Comparison of ENCODE assay signal across 16 cellular contexts in genomic region chr17:38712593-38712992, GRCh38. TPM values are rescaled to one million over a fixed set of nuclear protein-coding genes. Genes with fewer than 3 reads are reported as not detected.
"Had no signal": no experiment of that assay in that cellular context is flagged by ENCODE, and none has a peak within 500 bp of the region (broad histone marks: within the 10 kb centered on the region; RNA-seq: fewer than 3 reads in every experiment).

No MANE protein-coding gene starts in this region.

- H3K4me3 ChIP-seq: cardiac muscle cell, esophagus muscularis mucosa, prostate gland, stomach, thoracic aorta had no signal

- H3K27ac ChIP-seq: cardiac muscle cell, esophagus muscularis mucosa, prostate gland, stomach, thoracic aorta had no signal

- H3K27me3 Mint-ChIP-seq: activated CD8-positive, alpha-beta memory T cell treated with anti-CD3 and anti-CD28 coated beads, Interleukin-2, amount 10 ng/mL, durations not matched to agents 7 days and 5 days; naive thymus-derived CD4-positive, alpha-beta T cell had no signal

- H3K9me3 Mint-ChIP-seq: naive thymus-derived CD4-positive, alpha-beta T cell; T-helper 2 cell treated with Interferon-gamma antibody and Interleukin-4, amounts not matched to agents 5 μg/mL and 100 μg/mL, for 36 hours had no signal

- DNase-seq: activated CD4-positive, alpha-beta T cell treated with anti-CD3 and anti-CD28 coated beads for 1 hour; activated CD8-positive, alpha-beta memory T cell treated with anti-CD3 and anti-CD28 coated beads, Interleukin-2, amount 10 ng/mL, durations not matched to agents 7 days and 5 days; activated T-cell treated with anti-CD3 and anti-CD28 coated beads, Interleukin-2, amount 50 U/mL, for 48 hours; glutamatergic neuron; left colon; mammary epithelial cell; naive thymus-derived CD4-positive, alpha-beta T cell; nucleus accumbens; stimulated activated CD4-positive, alpha-beta T cell treated with anti-CD3 and anti-CD28 coated beads, Interleukin-2, amount 100 ng/mL, for 48 hours; stomach had no signal

- ATAC-seq: activated CD8-positive, alpha-beta memory T cell treated with anti-CD3 and anti-CD28 coated beads, Interleukin-2, amount 10 ng/mL, durations not matched to agents 7 days and 5 days; left colon; naive thymus-derived CD4-positive, alpha-beta T cell had no signal

- H3K27me3 ChIP-seq: cardiac muscle cell, esophagus muscularis mucosa, stomach had no signal

- H3K9me3 ChIP-seq: esophagus muscularis mucosa, prostate gland, stomach, thoracic aorta had no signal

- H3K4me3 Mint-ChIP-seq: activated CD8-positive, alpha-beta memory T cell treated with anti-CD3 and anti-CD28 coated beads, Interleukin-2, amount 10 ng/mL, durations not matched to agents 7 days and 5 days; naive thymus-derived CD4-positive, alpha-beta T cell; T-helper 2 cell treated with Interferon-gamma antibody and Interleukin-4, amounts not matched to agents 5 μg/mL and 100 μg/mL, for 36 hours had no signal

- H3K27ac Mint-ChIP-seq: T-helper 2 cell treated with Interferon-gamma antibody and Interleukin-4, amounts not matched to agents 5 μg/mL and 100 μg/mL, for 36 hours had no signal

RNA-seq across cellular contexts. Expression of gene PCGF2, which starts 35.5 kb away (rescaled TPM):
- total RNA-seq: mononuclear cell had no signal

RNA-seq across cellular contexts. Expression of gene EPOP, which starts 37.8 kb away (rescaled TPM):
- polyA plus RNA-seq: naive thymus-derived CD4-positive, alpha-beta T cell had no signal
